Comparison of ENCODE assay signal across 4 cellular contexts in genomic region chr3:190875046-190875445, GRCh38. TPM values are rescaled to one million over a fixed set of nuclear protein-coding genes. Genes with fewer than 3 reads are reported as not detected.
"Had no signal": no experiment of that assay in that cellular context is flagged by ENCODE, and none has a peak within 500 bp of the region (broad histone marks: within the 10 kb centered on the region; RNA-seq: fewer than 3 reads in every experiment).

No MANE protein-coding gene starts in this region.

RNA-seq across cellular contexts. Expression of gene GMNC, which starts 12.6 kb away (rescaled TPM):
- total RNA-seq: MCF 10A, NCI-H460, SJSA1, T-cell had no signal
